ENCODE assay signal across 33 cellular contexts in genomic region chr15:69190091-69190490, GRCh38.
"Had no signal": no experiment of that assay in that cellular context is flagged by ENCODE, and none has a peak within 500 bp of the region (broad histone marks: within the 10 kb centered on the region; RNA-seq: fewer than 3 reads in every experiment).

No MANE protein-coding gene starts in this region.

- H2AFZ ChIP-seq: PC-9 had no signal

- DNase-seq: Kasumi-1, MG63, NCI-H1048, NCI-H1092 treated with DMSO at 0.1 percent for 48 hours, NCI-H1105 treated with DMSO at 0.1 percent for 48 hours, NCI-H1417, NCI-H1436, NCI-H146, NCI-H1694, NCI-H187, NCI-H1930, NCI-H2029 treated with DMSO at 0.1 percent for 48 hours, NCI-H2081 treated with DMSO at 0.1 percent for 48 hours, NCI-H2107, NCI-H2171, NCI-H226, NCI-H446 treated with DMSO at 0.1 percent for 48 hours, NCI-H510A, NCI-H524, NCI-H526, NCI-H69, NCI-H748 treated with DMSO at 0.1 percent for 48 hours, NCI-H82, PC-9, SHP77, SIG-M5, SJCRH30 had no signal

- H3K27me3 ChIP-seq: MG63, SJCRH30 had no signal

- H3K4me1 ChIP-seq: SJCRH30 had no signal

- ATAC-seq: Panc1, Right ventricle myocardium inferior, SK-N-SH treated with all-trans-retinoic acid at 6 μM for 48 hours had no signal

- H3K4me2 ChIP-seq: PC-9 had no signal

- H3K4me3 ChIP-seq: MG63, PC-9, SJCRH30, SK-N-MC had no signal

- H3K36me3 ChIP-seq: MG63, SJCRH30 had no signal

- H3K27ac ChIP-seq: PC-9, RWPE1, SJCRH30, SK-N-MC had no signal

- FAIRE-seq: RCC 7860 had no signal
